ENCODE assay signal across 8 cellular contexts in the genomic region with DNA sequence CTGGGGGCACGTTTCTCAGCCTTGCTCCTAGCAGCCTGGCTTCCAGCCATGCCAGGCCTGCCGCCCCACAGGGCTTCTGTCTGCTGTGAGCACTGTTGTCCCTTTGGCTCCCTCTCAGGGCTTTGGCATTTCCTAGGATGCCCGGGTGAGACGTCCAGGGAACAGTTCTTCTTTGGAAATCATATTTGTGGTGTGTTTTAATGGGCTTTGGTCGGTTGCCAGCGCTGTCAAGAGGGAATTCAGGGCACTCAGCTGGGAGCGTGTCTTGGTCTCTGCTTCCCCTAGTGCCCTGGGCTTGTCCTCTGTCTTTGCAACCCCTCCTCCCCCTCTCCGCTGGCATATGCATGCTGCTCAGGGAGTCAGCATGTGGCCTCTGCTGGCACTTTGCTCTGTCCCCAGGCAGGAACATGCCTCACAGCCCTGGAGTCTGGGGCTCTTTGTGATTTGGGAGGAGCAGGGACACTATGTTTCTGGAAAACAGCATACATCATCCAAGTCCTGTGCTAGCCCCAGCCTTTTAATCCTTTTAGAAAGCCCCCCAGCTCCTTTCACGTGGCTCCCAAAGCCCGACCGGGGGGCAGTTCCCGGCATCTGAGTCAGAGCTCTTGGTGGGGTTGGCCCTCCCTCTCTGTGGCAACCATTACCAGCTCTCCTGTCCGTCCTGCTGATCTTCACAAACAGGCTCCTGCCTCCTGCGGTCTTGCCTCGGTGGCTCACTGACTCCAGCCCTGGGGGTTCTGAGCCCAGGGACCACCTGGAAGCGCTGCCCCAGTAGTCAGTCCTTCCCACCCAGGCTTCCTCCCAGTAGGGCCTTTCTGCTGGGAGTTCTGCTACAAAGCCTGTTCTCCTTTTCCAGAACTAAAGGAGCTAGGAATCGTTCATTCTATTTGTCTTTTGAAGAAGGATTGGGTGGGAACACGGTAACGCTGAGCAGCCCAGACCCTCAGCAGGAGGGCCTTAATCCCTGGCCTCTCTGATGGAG. TPM values are rescaled to one million over a fixed set of nuclear protein-coding genes. Genes with fewer than 3 reads are reported as not detected.
DNase-seq lines count a peak whose midpoint lies in the region; ATAC-seq and TF ChIP-seq lines count a peak whose summit lies in the region.

No MANE protein-coding gene starts in this region.

- H3K4me3 Mint-ChIP-seq in stimulated activated naive CD8-positive, alpha-beta T cell treated with anti-CD3 and anti-CD28 coated beads, Interleukin-15, amount 100 ng/mL, for 72 hours, result no peak overlapping the region

- peaks cover 67% of the 10 kb centered on the region for H3K4me1 ChIP-seq in foreskin keratinocyte

- H3K4me1 Mint-ChIP-seq in stimulated activated naive CD8-positive, alpha-beta T cell treated with anti-CD3 and anti-CD28 coated beads, Interleukin-15, amount 100 ng/mL, for 72 hours, result peaks cover 36% of the 10 kb centered on the region

- H3K27me3 Mint-ChIP-seq in stimulated activated naive CD8-positive, alpha-beta T cell treated with anti-CD3 and anti-CD28 coated beads, Interleukin-15, amount 100 ng/mL, for 72 hours, result no peaks in the 10 kb centered on the region

- peak; percentile 39 for TF ChIP-seq CTCF in foreskin keratinocyte (conservative IDR thresholded peaks at IDR 0.05)

- ATAC-seq in foreskin keratinocyte (no peak), HG03442 (IDR thresholded peaks at IDR 0.05; ENCODE audit: unreplicated experiment) (no peak)
- no peak for ATAC-seq in stimulated activated naive CD8-positive, alpha-beta T cell treated with anti-CD3 and anti-CD28 coated beads, Interleukin-15, amount 100 ng/mL, for 72 hours

- in situ Hi-C loops in SK-MEL-5 (cut with HindIII; ENCODE audit: low pct_unique_long_range_greater_than_20kb, low sequenced_read_pairs), result no loop called here

- peak overlapping the region; percentile 71 for H3K27ac ChIP-seq in foreskin keratinocyte

- H3K27ac Mint-ChIP-seq in stimulated activated naive CD8-positive, alpha-beta T cell treated with anti-CD3 and anti-CD28 coated beads, Interleukin-15, amount 100 ng/mL, for 72 hours, result no peak overlapping the region

- DNase-seq in Daoy (ENCODE audit: low read depth) (peak; percentile 99), SK-MEL-5 (ENCODE audit: low read depth, low spot score) (peak; percentile 28), foreskin keratinocyte (peak in 1 of 2 donors; percentile 93), pons (ENCODE audit: low spot score) (peak; percentile 95), T-helper 2 cell (no peak)
- no peak for DNase-seq in activated CD4-positive, alpha-beta T cell treated with anti-CD3 and anti-CD28 coated beads, Interleukin-2, amount 50 U/mL, for 4 hours
- DNase-seq in stimulated activated naive CD8-positive, alpha-beta T cell treated with anti-CD3 and anti-CD28 coated beads, Interleukin-15, amount 100 ng/mL, for 72 hours, result no peak

- no peaks in the 10 kb centered on the region for H3K9me3 Mint-ChIP-seq in stimulated activated naive CD8-positive, alpha-beta T cell treated with anti-CD3 and anti-CD28 coated beads, Interleukin-15, amount 100 ng/mL, for 72 hours

- no peaks in the 10 kb centered on the region for H3K27me3 ChIP-seq in foreskin keratinocyte

RNA-seq across cellular contexts. Expression of a gene that starts 26.7 kb away (rescaled TPM):
- total RNA-seq in Daoy (2014; rRNA removed; shearing (Covaris generic)), result 98.3 and 118 TPM in 2 replicates
- total RNA-seq in SK-MEL-5 (2014; rRNA removed; shearing (Covaris generic)), result 70.4 and 85.1 TPM in 2 replicates
- polyA plus RNA-seq in SK-MEL-5 (2015; cell fraction: cytosol; rRNA removed), result 49.2 and 53.8 TPM in 2 replicates
- polyA plus RNA-seq in SK-MEL-5 (2015; cell fraction: nucleus; rRNA removed), result 335 and 345 TPM in 2 replicates
- 95.0 and 96.3 TPM in 2 replicates for total RNA-seq in foreskin keratinocyte
- 113 and 118 TPM in 2 replicates for polyA plus RNA-seq in foreskin keratinocyte

RNA-seq across cellular contexts. Expression of a gene that starts 26.8 kb away (rescaled TPM):
- 17.7 and 18.2 TPM in 2 replicates for total RNA-seq in Daoy (2014; rRNA removed; shearing (Covaris generic))
- 27.7 and 32.9 TPM in 2 replicates for total RNA-seq in SK-MEL-5 (2014; rRNA removed; shearing (Covaris generic))
- 40.9 and 53.2 TPM in 2 replicates for polyA plus RNA-seq in SK-MEL-5 (2015; cell fraction: cytosol; rRNA removed)
- polyA plus RNA-seq in SK-MEL-5 (2015; cell fraction: nucleus; rRNA removed), result 374 and 389 TPM in 2 replicates
- 26.3 and 27.4 TPM in 2 replicates for total RNA-seq in foreskin keratinocyte
- polyA plus RNA-seq in foreskin keratinocyte, result 19.5 and 20.5 TPM in 2 replicates

RNA-seq across cellular contexts. Expression of a gene that starts 27.5 kb away (rescaled TPM):
- 3.6 and 3.9 TPM in 2 replicates for total RNA-seq in Daoy (2014; rRNA removed; shearing (Covaris generic))
- total RNA-seq in SK-MEL-5 (2014; rRNA removed; shearing (Covaris generic)), result 0.05 TPM in 1 of 2 replicates, not detected in the other
- 0.19 and 0.24 TPM in 2 replicates for polyA plus RNA-seq in SK-MEL-5 (2015; cell fraction: cytosol; rRNA removed)
- polyA plus RNA-seq in SK-MEL-5 (2015; cell fraction: nucleus; rRNA removed), result 0.11 TPM in 1 of 2 replicates, not detected in the other
- 956 and 1,415 TPM in 2 replicates for total RNA-seq in foreskin keratinocyte
- 1,123 and 1,776 TPM in 2 replicates for polyA plus RNA-seq in foreskin keratinocyte

Comparison
In these comparisons a context has a peak if more than half of its experiments do, and no peak if none do; other contexts are left out.
1. DNase-seq: peak in Daoy (single experiment), SK-MEL-5 (single experiment) and pons (single experiment); none in T-helper 2 cell (0 of 5), activated CD4-positive, alpha-beta T cell treated with anti-CD3 and anti-CD28 coated beads, Interleukin-2, amount 50 U/mL, for 4 hours (0 of 2) and stimulated activated naive CD8-positive, alpha-beta T cell treated with anti-CD3 and anti-CD28 coated beads, Interleukin-15, amount 100 ng/mL, for 72 hours (0 of 2).
2. RNA of a gene that starts 27.5 kb away (total RNA-seq): 956 to 1,415 TPM in foreskin keratinocyte; 3.6 to 3.9 TPM in Daoy and 0.05 TPM in SK-MEL-5; every median in the first group is over 100 times any median in the second.